Comparison of ENCODE assay signal across 1 cellular context in the genomic region with DNA sequence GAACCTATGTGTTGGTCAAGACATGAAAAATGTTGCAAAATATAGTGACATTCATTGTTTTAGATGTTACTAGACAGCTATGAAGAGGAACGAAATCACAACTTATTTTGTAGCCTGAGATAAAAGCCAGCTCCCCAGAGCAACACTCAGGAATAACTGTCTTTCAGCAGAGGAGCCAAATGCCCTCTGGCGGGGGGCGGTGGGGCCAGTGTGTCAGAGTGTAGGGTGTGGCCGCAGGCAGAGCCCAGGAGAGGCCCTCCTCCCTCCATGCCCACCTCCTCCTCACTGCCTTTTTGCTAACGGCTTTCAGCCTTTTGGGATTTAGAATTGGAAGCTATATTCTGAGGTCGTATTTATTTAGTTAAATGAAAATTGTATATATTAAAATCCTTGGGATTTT.
TF ChIP-seq lines count a peak whose summit lies in the region.

No MANE protein-coding gene starts in this region.

TF ChIP-seq in HEK293, 187 proteins besides CTCF, POLR2A, EP300 and RAD21 (continued from another document):
- TF ChIP-seq, protein P1, sequence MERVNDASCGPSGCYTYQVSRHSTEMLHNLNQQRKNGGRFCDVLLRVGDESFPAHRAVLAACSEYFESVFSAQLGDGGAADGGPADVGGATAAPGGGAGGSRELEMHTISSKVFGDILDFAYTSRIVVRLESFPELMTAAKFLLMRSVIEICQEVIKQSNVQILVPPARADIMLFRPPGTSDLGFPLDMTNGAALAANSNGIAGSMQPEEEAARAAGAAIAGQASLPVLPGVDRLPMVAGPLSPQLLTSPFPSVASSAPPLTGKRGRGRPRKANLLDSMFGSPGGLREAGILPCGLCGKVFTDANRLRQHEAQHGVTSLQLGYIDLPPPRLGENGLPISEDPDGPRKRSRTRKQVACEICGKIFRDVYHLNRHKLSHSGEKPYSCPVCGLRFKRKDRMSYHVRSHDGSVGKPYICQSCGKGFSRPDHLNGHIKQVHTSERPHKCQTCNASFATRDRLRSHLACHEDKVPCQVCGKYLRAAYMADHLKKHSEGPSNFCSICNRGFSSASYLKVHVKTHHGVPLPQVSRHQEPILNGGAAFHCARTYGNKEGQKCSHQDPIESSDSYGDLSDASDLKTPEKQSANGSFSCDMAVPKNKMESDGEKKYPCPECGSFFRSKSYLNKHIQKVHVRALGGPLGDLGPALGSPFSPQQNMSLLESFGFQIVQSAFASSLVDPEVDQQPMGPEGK (tag by site-specific recombination; IDR thresholded peaks at IDR 0.05): 0 out of 2 replicates have a peak, but pooled peaks have one; percentile 19
